ENCODE assay signal across 23 cellular contexts in the genomic region with DNA sequence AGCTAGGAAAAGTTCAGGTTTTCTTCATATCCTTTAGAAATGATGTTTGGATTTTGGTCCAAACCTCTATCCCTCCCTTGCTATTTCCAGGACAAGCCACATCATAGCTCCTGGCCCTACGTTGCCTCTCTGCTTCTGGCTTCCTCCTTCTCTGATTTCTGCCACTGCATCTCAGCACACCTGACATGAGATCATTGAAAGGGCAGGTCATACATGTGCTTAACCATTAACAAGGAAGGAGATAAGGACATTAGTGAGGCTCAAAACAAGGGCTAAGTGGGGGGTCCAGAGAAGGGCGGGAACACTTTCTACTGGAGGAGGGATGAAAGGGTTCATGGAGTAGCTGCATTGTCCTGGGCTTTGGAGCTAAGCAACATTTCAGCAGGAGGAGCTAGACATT.
"Had no signal": no experiment of that assay in that cellular context is flagged by ENCODE, and none has a peak within 500 bp of the region (broad histone marks: within the 10 kb centered on the region; RNA-seq: fewer than 3 reads in every experiment).

No MANE protein-coding gene starts in this region.

- H3K27ac ChIP-seq: left ventricle myocardium inferior, parathyroid adenoma, right atrium auricular region, right lobe of liver, tibial nerve, upper lobe of left lung had no signal

- DNase-seq: islet precursor cell; left ventricle myocardium inferior; mesendoderm; naive thymus-derived CD4-positive, alpha-beta T cell; nucleus accumbens; right lobe of liver; stimulated activated CD4-positive, alpha-beta T cell treated with anti-CD3 and anti-CD28 coated beads, Interleukin-1b, Interleukin-23, amount 100 ng/mL, for 48 hours; stimulated activated CD4-positive, alpha-beta T cell treated with anti-CD3 and anti-CD28 coated beads, Interleukin-2, amount 100 ng/mL, for 48 hours; stimulated activated CD4-positive, alpha-beta T cell treated with anti-CD3 and anti-CD28 coated beads, Interleukin-4, amount 100 ng/mL, for 4 hours; stimulated activated CD8-positive, alpha-beta memory T cell treated with anti-CD3 and anti-CD28 coated beads, Interleukin-4, amount 100 ng/mL, for 48 hours; stimulated activated naive CD4-positive, alpha-beta T cell treated with Interleukin-2 at 50 U/mL for 16 hours; stimulated activated naive CD8-positive, alpha-beta T cell treated with anti-CD3 and anti-CD28 coated beads, Interleukin-15, amount 100 ng/mL, for 72 hours; substantia nigra; upper lobe of left lung had no signal

- ATAC-seq: naive thymus-derived CD4-positive, alpha-beta T cell; right lobe of liver; stimulated activated memory B cell treated with anti-CD40 and anti-IgM and Interleukin-4, amounts not matched to agents 10 μg/mL and 1 μg/mL and 100 μg/mL, for 72 hours; stimulated activated naive CD8-positive, alpha-beta T cell treated with anti-CD3 and anti-CD28 coated beads, Interleukin-15, amount 100 ng/mL, for 72 hours had no signal

- H3K36me3 ChIP-seq: left ventricle myocardium inferior, right atrium auricular region, right lobe of liver, tibial nerve, upper lobe of left lung had no signal

- H3K4me1 Mint-ChIP-seq: neural crest cell; stimulated activated naive CD8-positive, alpha-beta T cell treated with anti-CD3 and anti-CD28 coated beads, Interleukin-15, amount 100 ng/mL, for 72 hours had no signal

- H3K4me3 ChIP-seq: left ventricle myocardium inferior, lung, right atrium auricular region, right lobe of liver, smooth muscle cell, tibial nerve, upper lobe of left lung had no signal

- H3K27ac Mint-ChIP-seq: mesothelial cell of epicardium; naive thymus-derived CD4-positive, alpha-beta T cell; nephron; stimulated activated memory B cell treated with anti-CD40 and anti-IgM and Interleukin-4, amounts not matched to agents 10 μg/mL and 1 μg/mL and 100 μg/mL, for 72 hours; stimulated activated naive CD8-positive, alpha-beta T cell treated with anti-CD3 and anti-CD28 coated beads, Interleukin-15, amount 100 ng/mL, for 72 hours had no signal

- H3K36me3 Mint-ChIP-seq: mesothelial cell of epicardium; stimulated activated memory B cell treated with anti-CD40 and anti-IgM and Interleukin-4, amounts not matched to agents 10 μg/mL and 1 μg/mL and 100 μg/mL, for 72 hours had no signal

- H3K4me3 Mint-ChIP-seq: mesothelial cell of epicardium; naive thymus-derived CD4-positive, alpha-beta T cell; nephron; neural crest cell; stimulated activated memory B cell treated with anti-CD40 and anti-IgM and Interleukin-4, amounts not matched to agents 10 μg/mL and 1 μg/mL and 100 μg/mL, for 72 hours; stimulated activated naive CD8-positive, alpha-beta T cell treated with anti-CD3 and anti-CD28 coated beads, Interleukin-15, amount 100 ng/mL, for 72 hours had no signal

- H3K9me3 Mint-ChIP-seq: mesothelial cell of epicardium; nephron; neural crest cell; stimulated activated memory B cell treated with anti-CD40 and anti-IgM and Interleukin-4, amounts not matched to agents 10 μg/mL and 1 μg/mL and 100 μg/mL, for 72 hours; stimulated activated naive CD8-positive, alpha-beta T cell treated with anti-CD3 and anti-CD28 coated beads, Interleukin-15, amount 100 ng/mL, for 72 hours had no signal

- H3K27me3 ChIP-seq: right atrium auricular region, right lobe of liver, upper lobe of left lung had no signal

- H3K4me1 ChIP-seq: left ventricle myocardium inferior, parathyroid adenoma, right atrium auricular region, right lobe of liver, tibial nerve, upper lobe of left lung had no signal

- H3K9me3 ChIP-seq: left ventricle myocardium inferior, right atrium auricular region, right lobe of liver, tibial nerve, upper lobe of left lung had no signal
